In genomic region chr7:77538186-77538907, GRCh38 we compare ENCODE assay signal across 8 cellular contexts. TPM values are rescaled to one million over a fixed set of nuclear protein-coding genes. Genes with fewer than 3 reads are reported as not detected.
DNase-seq lines count a peak whose midpoint lies in the region; ATAC-seq and TF ChIP-seq lines count a peak whose summit lies in the region.

No MANE protein-coding gene starts in this region.

- TF ChIP-seq POLR2A in NB4 (IDR thresholded peaks at IDR 0.05; ENCODE audit: extremely low read depth, insufficient read length) (no peak), right lobe of liver (IDR thresholded peaks at IDR 0.05) (no peak), stomach (IDR thresholded peaks at IDR 0.05) (no peak)

- intact Hi-C loops in right lobe of liver (cut with DNase I) (no loop called here), stomach (cut with DNase I; ENCODE audit: low total_unique reads) (no loop called here)

- H3K4me1 Mint-ChIP-seq in activated CD4-positive, alpha-beta T cell treated with anti-CD3 and anti-CD28 coated beads, Interleukin-2, amount 10 ng/mL, durations not matched to agents 7 days and 5 days, result peaks cover 21% of the 10 kb centered on the region
- H3K4me1 Mint-ChIP-seq in effector memory CD8-positive, alpha-beta T cell (ENCODE audit: low read depth in 2 of 2), result peaks cover 28 to 43% of the 10 kb centered on the region in 2 donors

- H3K9ac ChIP-seq in SU-DHL-6 (ENCODE audit: low read length), result peak overlapping the region; percentile 70

- TF ChIP-seq EP300 in stomach (IDR thresholded peaks at IDR 0.05), result no peak

- H3K4me3 ChIP-seq in NB4 (ENCODE audit: low read depth, low read length), result peak overlapping the region; percentile 97
- peak overlapping the region; percentile 100 for H3K4me3 ChIP-seq in SU-DHL-6 (ENCODE audit: insufficient read depth, low read length, poor library complexity, severe bottlenecking)
- H3K4me3 ChIP-seq in right lobe of liver, result peak overlapping the region; percentile 75 to 96 (median 90)
- peak overlapping the region; percentile 80 to 99 (median 96) for H3K4me3 ChIP-seq in stomach

- CTCF ChIA-PET in activated CD4-positive, alpha-beta T cell treated with anti-CD3 and anti-CD28 coated beads, Interleukin-2, amount 10 ng/mL, durations not matched to agents 7 days and 5 days (lab: Charles Lee), result interaction anchor here (0.9 kb wide), 1 partner anchor 19 kb away, joined by 3 read pairs; no protein-coding TSS in a partner anchor

- H3K27ac Mint-ChIP-seq in activated CD4-positive, alpha-beta T cell treated with anti-CD3 and anti-CD28 coated beads, Interleukin-2, amount 10 ng/mL, durations not matched to agents 7 days and 5 days, result peak overlapping the region; percentile 54
- peak overlapping the region; percentile 65 to 82 for H3K27ac Mint-ChIP-seq in effector memory CD8-positive, alpha-beta T cell

- H3F3A ChIP-seq in SU-DHL-6 (ENCODE audit: insufficient read depth), result peaks cover 4% of the 10 kb centered on the region

- H3K27ac ChIP-seq in SU-DHL-6 (ENCODE audit: low read depth, low read length) (no peak overlapping the region), right lobe of liver (peak overlapping the region; percentile 88 to 98 (median 90)), stomach (peak overlapping the region; percentile 97 to 99 (median 99))

- TF ChIP-seq CTCF in NB4 (IDR thresholded peaks at IDR 0.05; ENCODE audit: low read depth, low read length) (no peak), SU-DHL-6 (IDR thresholded peaks at IDR 0.05; ENCODE audit: insufficient read depth, low read length, poor library complexity, severe bottlenecking) (no peak), right lobe of liver (IDR thresholded peaks at IDR 0.05) (no peak), stomach (IDR thresholded peaks at IDR 0.05) (no peak)

- 1% methylated on average over 22 of the region's 31 CpGs for WGBS in right lobe of liver (ENCODE audit: insufficient coverage, low coverage, low lambda C conversion rate, missing lambda C conversion rate)
- 1 to 5% (median 2%) methylated on average over 30 to 31 of the region's 31 CpGs for WGBS in stomach, 5 donors

- H3K4me1 ChIP-seq in right lobe of liver (peaks cover 0 to 35% (median 2%) of the 10 kb centered on the region in 4 donors), stomach (peaks cover 16 to 56% (median 53%) of the 10 kb centered on the region in 4 donors)

- no peak for ATAC-seq in effector memory CD8-positive, alpha-beta T cell (replicated peaks)
- ATAC-seq in right lobe of liver (peak; percentile 34 to 54 (median 48)), HG03025 (IDR thresholded peaks at IDR 0.05; ENCODE audit: low FRiP score, unreplicated experiment) (no peak)

- H4K20me1 ChIP-seq in SU-DHL-6 (ENCODE audit: low read depth, low read length), result peaks cover 1% of the 10 kb centered on the region; the same call in 1 of the 2 replicates

- H3K27me3 Mint-ChIP-seq in activated CD4-positive, alpha-beta T cell treated with anti-CD3 and anti-CD28 coated beads, Interleukin-2, amount 10 ng/mL, durations not matched to agents 7 days and 5 days, result peaks cover 10% of the 10 kb centered on the region
- H3K27me3 Mint-ChIP-seq in effector memory CD8-positive, alpha-beta T cell, result no peaks in the 10 kb centered on the region

- H3K36me3 ChIP-seq in SU-DHL-6 (ENCODE audit: low read length), result no peaks in the 10 kb centered on the region
- H3K36me3 ChIP-seq in right lobe of liver, result no peaks in the 10 kb centered on the region
- no peaks in the 10 kb centered on the region for H3K36me3 ChIP-seq in stomach

- no peaks in the 10 kb centered on the region for H3K9me2 ChIP-seq in SU-DHL-6 (replicated peaks; ENCODE audit: insufficient read depth, low read length)

- DNase-seq in activated CD4-positive, alpha-beta T cell treated with anti-CD3 and anti-CD28 coated beads, Interleukin-2, amount 10 ng/mL, durations not matched to agents 7 days and 5 days, result no peak
- no peak for DNase-seq in activated CD4-positive, alpha-beta T cell treated with anti-CD3 and anti-CD28 coated beads for 48 hours
- DNase-seq in NB4 (ENCODE audit: low read depth), result peak; percentile 89
- DNase-seq in effector memory CD8-positive, alpha-beta T cell, result no peak
- DNase-seq in right lobe of liver, result peak; percentile 84 to 86 (median 84)
- peak; percentile 82 for DNase-seq in stomach

- no peaks in the 10 kb centered on the region for H3K79me2 ChIP-seq in SU-DHL-6 (ENCODE audit: insufficient read depth, low read length)

- peak overlapping the region; percentile 94 for H3K4me2 ChIP-seq in SU-DHL-6 (ENCODE audit: low read depth, low read length, poor library complexity, severe bottlenecking)

- H3K9me3 Mint-ChIP-seq in activated CD4-positive, alpha-beta T cell treated with anti-CD3 and anti-CD28 coated beads, Interleukin-2, amount 10 ng/mL, durations not matched to agents 7 days and 5 days, result no peaks in the 10 kb centered on the region
- no peaks in the 10 kb centered on the region for H3K9me3 Mint-ChIP-seq in effector memory CD8-positive, alpha-beta T cell

- no peaks in the 10 kb centered on the region for H3K36me3 Mint-ChIP-seq in activated CD4-positive, alpha-beta T cell treated with anti-CD3 and anti-CD28 coated beads, Interleukin-2, amount 10 ng/mL, durations not matched to agents 7 days and 5 days (ENCODE audit: low read depth)
- peaks cover 8% of the 10 kb centered on the region for H3K36me3 Mint-ChIP-seq in effector memory CD8-positive, alpha-beta T cell (ENCODE audit: insufficient read depth)

- peak overlapping the region; percentile 92 for H3K4me3 Mint-ChIP-seq in activated CD4-positive, alpha-beta T cell treated with anti-CD3 and anti-CD28 coated beads, Interleukin-2, amount 10 ng/mL, durations not matched to agents 7 days and 5 days
- H3K4me3 Mint-ChIP-seq in effector memory CD8-positive, alpha-beta T cell, result peak overlapping the region; percentile 93

- H3K9me3 ChIP-seq in SU-DHL-6 (ENCODE audit: insufficient read depth, low read length), result no peaks in the 10 kb centered on the region
- no peaks in the 10 kb centered on the region for H3K9me3 ChIP-seq in right lobe of liver
- no peaks in the 10 kb centered on the region for H3K9me3 ChIP-seq in stomach

- POLR2A ChIA-PET in activated CD4-positive, alpha-beta T cell treated with anti-CD3 and anti-CD28 coated beads, Interleukin-2, amount 10 ng/mL, durations not matched to agents 7 days and 5 days (lab: Charles Lee), result no interaction called here

- H2AFZ ChIP-seq in SU-DHL-6 (ENCODE audit: low read depth, low read length, severe bottlenecking), result peak overlapping the region; percentile 79

- H3K27me3 ChIP-seq in SU-DHL-6 (ENCODE audit: low read length) (no peaks in the 10 kb centered on the region), right lobe of liver (no peaks in the 10 kb centered on the region), stomach (no peaks in the 10 kb centered on the region)

RNA-seq across cellular contexts. Expression of gene PTPN12, which starts 1.3 kb away (rescaled TPM):
- total RNA-seq in activated CD4-positive, alpha-beta T cell treated with anti-CD3 and anti-CD28 coated beads, Interleukin-2, amount 10 ng/mL, durations not matched to agents 7 days and 5 days, result 10 to 100 TPM; 20.9 to 24.6 TPM
- total RNA-seq in right lobe of liver (10 to 100 TPM; 14.8 to 44.0 (median 27.3) TPM), stomach (100 to 1,000 TPM in 1 of 5 donors, 10 to 100 TPM in 3, 1 to 10 TPM in 1; 8.4 to 147 (median 81.4) TPM)
- polyA plus RNA-seq in stomach, result 10 to 100 TPM; 26.4 to 35.6 (median 27.6) TPM

Comparison
In these comparisons a context has a peak if more than half of its experiments do, and no peak if none do; other contexts are left out.
1. DNase-seq: peak in NB4 (single experiment), right lobe of liver (3 of 3) and stomach (single experiment); none in activated CD4-positive, alpha-beta T cell treated with anti-CD3 and anti-CD28 coated beads, Interleukin-2, amount 10 ng/mL, durations not matched to agents 7 days and 5 days (single experiment), activated CD4-positive, alpha-beta T cell treated with anti-CD3 and anti-CD28 coated beads for 48 hours (single experiment) and effector memory CD8-positive, alpha-beta T cell (0 of 3).
2. ATAC-seq: peak in right lobe of liver (4 of 4); none in effector memory CD8-positive, alpha-beta T cell (single experiment) and HG03025 (single experiment).
3. Peak in every context shown above with its lines, with median percentiles within 50 percentile points of each other: H3K4me3 ChIP-seq.